ENCODE assay signal across 6 cellular contexts in the genomic region with DNA sequence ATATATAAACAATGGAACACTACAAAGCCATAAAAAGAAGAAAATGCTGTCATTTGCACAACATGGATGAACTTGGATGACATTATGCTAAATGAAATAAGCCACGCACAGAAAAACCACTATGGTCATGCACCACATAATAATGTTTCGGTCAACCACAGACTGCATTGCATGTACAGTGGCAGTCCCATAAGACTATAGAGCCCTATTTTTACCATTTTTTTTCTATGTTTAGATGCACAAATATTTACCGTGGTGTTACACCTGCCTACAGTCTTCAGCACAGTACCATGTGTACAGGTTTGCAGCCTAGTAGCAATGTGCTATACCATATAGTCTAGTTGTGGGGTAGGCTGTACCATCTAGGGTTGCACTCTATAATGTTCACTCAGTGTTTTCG.
"Had no signal": no experiment of that assay in that cellular context is flagged by ENCODE, and none has a peak within 500 bp of the region (broad histone marks: within the 10 kb centered on the region; RNA-seq: fewer than 3 reads in every experiment).

No MANE protein-coding gene starts in this region.

- H3K9me3 Mint-ChIP-seq: GM23338 had no signal

- H3K36me3 ChIP-seq: HAP-1 had no signal

- H3K4me3 Mint-ChIP-seq: GM23338 had no signal

- DNase-seq: H7, IMR-90, KBM-7 had no signal

- H3K27ac Mint-ChIP-seq: GM23338 had no signal

- FAIRE-seq: HTR-8/SVneo had no signal

- H3K4me2 ChIP-seq: GM23338 had no signal

- H3K4me3 ChIP-seq: GM23338, HAP-1 had no signal

- H2AFZ ChIP-seq: GM23338 had no signal
